Comparison of ENCODE assay signal across 17 cellular contexts in the genomic region with DNA sequence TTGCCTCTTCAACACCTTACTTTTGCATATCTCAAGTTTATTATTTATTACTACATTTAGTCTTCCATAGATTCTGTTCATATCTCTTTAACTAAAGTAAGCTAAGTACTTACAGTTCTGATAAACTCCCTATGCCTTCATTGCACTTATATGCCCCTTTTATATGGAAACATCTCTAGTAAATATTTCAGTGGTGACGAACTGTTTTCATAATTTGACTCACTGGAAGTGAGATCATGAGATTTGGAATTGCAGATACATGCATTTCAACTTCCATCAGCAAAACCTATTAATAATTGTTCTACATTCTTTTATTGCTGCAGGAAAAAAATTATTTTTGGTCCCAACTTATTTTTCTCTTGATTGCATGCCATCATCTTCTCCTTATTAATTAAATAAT.
DNase-seq lines count a peak whose midpoint lies in the region; ATAC-seq and TF ChIP-seq lines count a peak whose summit lies in the region.
"Had no signal": no experiment of that assay in that cellular context is flagged by ENCODE, and none has a peak within 500 bp of the region (broad histone marks: within the 10 kb centered on the region; RNA-seq: fewer than 3 reads in every experiment).

No MANE protein-coding gene starts in this region.

- H3K36me3 Mint-ChIP-seq in HFFc6 (ENCODE audit: low read depth), result no peaks in the 10 kb centered on the region
- no peaks in the 10 kb centered on the region for H3K36me3 Mint-ChIP-seq in CD14-positive monocyte
- H3K36me3 Mint-ChIP-seq: CD4-positive, alpha-beta memory T cell had no signal

- H3K27me3 Mint-ChIP-seq in HFFc6 (ENCODE audit: insufficient read depth), result peaks cover 2% of the 10 kb centered on the region; the same call in 1 of the 2 replicates
- H3K27me3 Mint-ChIP-seq in CD14-positive monocyte (ENCODE audit: low read depth in 3 of 3), result peaks cover 0 to 2% (median 0%) of the 10 kb centered on the region in 3 donors

- peak; percentile 65 for DNase-seq in HFFc6
- peak; percentile 39 for DNase-seq in fibroblast of peridontal ligament (ENCODE audit: extremely low read depth)
- DNase-seq in retinal pigment epithelial cell (ENCODE audit: low read depth), result peak; percentile 26
- no peak for DNase-seq in CD14-positive monocyte (ENCODE audit: low spot score)
- DNase-seq in KG1 (lab: John Stamatoyannopoulos, UW), result no peak
- no peak for DNase-seq in activated CD8-positive, alpha-beta memory T cell treated with anti-CD3 and anti-CD28 coated beads, Interleukin-2, amount 50 U/mL, for 4 hours
- DNase-seq: activated CD8-positive, alpha-beta memory T cell treated with anti-CD3 and anti-CD28 coated beads, Interleukin-2, amount 50 U/mL, for 48 hours; activated naive CD4-positive, alpha-beta T cell; body of pancreas; CD4-positive, alpha-beta memory T cell; heart right ventricle; left colon; MV-4-11; SHP77; substantia nigra had no signal

- H3K27ac Mint-ChIP-seq in HFFc6 (peak overlapping the region; percentile 32; the same call in 1 of the 2 replicates), CD14-positive monocyte (no peak overlapping the region)
- H3K27ac Mint-ChIP-seq: CD4-positive, alpha-beta memory T cell had no signal

- peak; percentile 55; the same call in 1 of the 3 replicates for ATAC-seq in SK-N-SH treated with all-trans-retinoic acid at 6 μM for 48 hours
- no peak for ATAC-seq in GM18907 (IDR thresholded peaks at IDR 0.05; ENCODE audit: unreplicated experiment)
- ATAC-seq: body of pancreas, heart right ventricle, left colon had no signal

- H3K4me3 ChIP-seq in retinal pigment epithelial cell (ENCODE audit: low read length), result no peak overlapping the region
- H3K4me3 ChIP-seq: body of pancreas, heart right ventricle had no signal

- peaks cover 18% of the 10 kb centered on the region for H3K4me1 Mint-ChIP-seq in HFFc6 (ENCODE audit: low read depth)
- peaks cover 10% of the 10 kb centered on the region for H3K4me1 Mint-ChIP-seq in CD14-positive monocyte
- H3K4me1 Mint-ChIP-seq: CD4-positive, alpha-beta memory T cell had no signal

- no peak for TF ChIP-seq CTCF in HFFc6 (IDR thresholded peaks at IDR 0.05)
- no peak for TF ChIP-seq CTCF in retinal pigment epithelial cell (conservative IDR thresholded peaks at IDR 0.05; ENCODE audit: low read depth, low read length)
- no peak for TF ChIP-seq CTCF in CD14-positive monocyte (IDR thresholded peaks at IDR 0.05)

- H3K4me3 Mint-ChIP-seq in HFFc6, result peak overlapping the region; percentile 4; the same call in 1 of the 2 replicates
- no peak overlapping the region for H3K4me3 Mint-ChIP-seq in CD14-positive monocyte
- H3K4me3 Mint-ChIP-seq: CD4-positive, alpha-beta memory T cell had no signal

- intact Hi-C loops in CD14-positive monocyte (cut with micrococcal nuclease), result no loop called here

- H3K9me3 Mint-ChIP-seq in HFFc6, result no peaks in the 10 kb centered on the region
- peaks cover 0 to 6% (median 0%) of the 10 kb centered on the region in 7 donors for H3K9me3 Mint-ChIP-seq in CD14-positive monocyte
- H3K9me3 Mint-ChIP-seq: CD4-positive, alpha-beta memory T cell had no signal

TF ChIP-seq in SK-N-SH treated with all-trans-retinoic acid at 6 μM for 48 hours, 23 proteins besides CTCF, POLR2A, EP300 and RAD21:
- TF ChIP-seq ISL1 (CRISPR knock-in tag; IDR thresholded peaks at IDR 0.05) (0 out of 2 replicates have a peak, but pooled peaks have one; percentile 23), POU6F1 (CRISPR knock-in tag; IDR thresholded peaks at IDR 0.05; ENCODE audit: borderline replicate concordance, low read depth) (no peak)

Comparison
In these comparisons a context has a peak if more than half of its experiments do, and no peak if none do; other contexts are left out.
1. DNase-seq: peak in HFFc6 (single experiment), fibroblast of peridontal ligament (single experiment) and retinal pigment epithelial cell (single experiment); none in CD14-positive monocyte (single experiment), KG1 (single experiment) and activated CD8-positive, alpha-beta memory T cell treated with anti-CD3 and anti-CD28 coated beads, Interleukin-2, amount 50 U/mL, for 4 hours (single experiment).